ENCODE assay signal across 8 cellular contexts in genomic region chr1:46547481-46548383, GRCh38. TPM values are rescaled to one million over a fixed set of nuclear protein-coding genes. Genes with fewer than 3 reads are reported as not detected.
A peak's percentile ranks its signal among the peaks of the same experiment; 100 is the strongest.
DNase-seq lines count a peak whose midpoint lies in the region; ATAC-seq, FAIRE-seq and TF ChIP-seq lines count a peak whose summit lies in the region.

No MANE protein-coding gene starts in this region.

- FAIRE-seq in endothelial cell of umbilical vein (lab: Jason Lieb, UNC), result peak; percentile 84

- H3K9me1 ChIP-seq in endothelial cell of umbilical vein (replicated peaks; ENCODE audit: control insufficient read depth, extremely low read depth, insufficient read depth, low read length), result no peaks in the 10 kb centered on the region

- H3K9me3 ChIP-seq in endothelial cell of umbilical vein (replicated peaks; ENCODE audit: control insufficient read depth, insufficient read depth, low read length) (no peaks in the 10 kb centered on the region), neuronal stem cell (replicated peaks in 1 of 2; ENCODE audit: control insufficient read depth in 2 of 2, insufficient read depth in 1 of 2, low read depth in 1 of 2, low read length in 2 of 2) (peaks cover 0 to 5% of the 10 kb centered on the region in 2 donors)

- no peaks in the 10 kb centered on the region for H3K79me2 ChIP-seq in endothelial cell of umbilical vein (ENCODE audit: control insufficient read depth, insufficient read depth, low read length)

- dilution Hi-C loops in endothelial cell of umbilical vein (cut with MboI; ENCODE audit: extremely low pct_ligation_motif_present, low sequenced_read_pairs), result no loop called here

- no peak overlapping the region for H2BK120ac ChIP-seq in neuronal stem cell (ENCODE audit: low read depth, low read length)

- no peak overlapping the region for H3K23ac ChIP-seq in neuronal stem cell (ENCODE audit: low read depth, low read length, poor library complexity)

- intact Hi-C loops in endothelial cell of umbilical vein (cut with micrococcal nuclease), result loop anchor here (1.0 kb wide), 3 partner anchors 70 to 141 kb away; no protein-coding TSS in a partner anchor

- no TSS peak for BruUV-seq in endothelial cell of umbilical vein (replicated peaks; lab: Mats Ljungman, UMichigan)

- H3K18ac ChIP-seq in neuronal stem cell (ENCODE audit: low read length), result peak overlapping the region; percentile 54

- H3K27me3 ChIP-seq in BJ (ENCODE audit: control insufficient read depth, insufficient read depth, low read length), result peaks cover 32% of the 10 kb centered on the region
- peaks cover 45 to 46% of the 10 kb centered on the region in 2 experiments for H3K27me3 ChIP-seq in endothelial cell of umbilical vein (ENCODE audit: control insufficient read depth in 2 of 2, insufficient read depth in 2 of 2, low read length in 2 of 2)
- H3K27me3 ChIP-seq in neuronal stem cell (ENCODE audit: control insufficient read depth in 3 of 3, insufficient read depth in 3 of 3, low read depth in 1 of 3, low read length in 3 of 3), result peaks cover 13 to 68% (median 36%) of the 10 kb centered on the region in 3 experiments

- POLR2A ChIA-PET in BJ (lab: Charles Lee), result interaction anchor here (0.5 kb wide), 1 partner anchor 150 kb away, joined by 5 read pairs; no protein-coding TSS in a partner anchor
- POLR2A ChIA-PET in endothelial cell of umbilical vein (lab: Charles Lee), result no interaction called here

- H3K4me3 ChIP-seq in BJ (ENCODE audit: low read depth, low read length) (no peak overlapping the region), endothelial cell of umbilical vein (replicated peaks in 1 of 3; ENCODE audit: insufficient read depth in 1 of 3, low read depth in 1 of 3, low read length in 3 of 3) (no peak overlapping the region), neuronal stem cell (ENCODE audit: low read length in 2 of 2) (no peak overlapping the region)

- H3K14ac ChIP-seq in neuronal stem cell (ENCODE audit: low read length), result no peak overlapping the region

- CTCF ChIA-PET in BJ (lab: Yijun Ruan, JAX), result interaction anchor here (0.6 to 5.2 kb wide), 25 partner anchors 8 to 144 kb away, joined by 3 to 29 read pairs (median 5); partner anchors contain the start of gene MKNK1
- CTCF ChIA-PET in endothelial cell of umbilical vein (lab: Charles Lee), result interaction anchor here (0.6 to 2.2 kb wide), 13 partner anchors 8 to 177 kb away, joined by 3 to 12 read pairs (median 4); a partner anchor contains a TSS

- H2AFZ ChIP-seq in endothelial cell of umbilical vein (ENCODE audit: low read depth, low read length) (no peak overlapping the region), neuronal stem cell (ENCODE audit: low read length) (no peak overlapping the region)

- no peaks in the 10 kb centered on the region for H3K79me1 ChIP-seq in neuronal stem cell (ENCODE audit: low read depth, low read length)

- H4K91ac ChIP-seq in neuronal stem cell (ENCODE audit: low read depth, low read length, poor library complexity), result no peak overlapping the region

- peak; percentile 53 for TF ChIP-seq CTCF in BJ (IDR thresholded peaks at IDR 0.05; ENCODE audit: insufficient read depth, low read depth, low read length)
- TF ChIP-seq CTCF in endothelial cell of umbilical vein (IDR thresholded peaks at IDR 0.05; ENCODE audit: extremely low read depth in 1 of 2, insufficient read depth in 1 of 2, low read depth in 1 of 2, low read length in 2 of 2), result peak; percentile 36

- peak overlapping the region; percentile 79 for H2BK15ac ChIP-seq in neuronal stem cell (ENCODE audit: low read length)

- peak overlapping the region; percentile 77 for H2AK5ac ChIP-seq in neuronal stem cell (ENCODE audit: low read depth, low read length)

- no peak overlapping the region for H2BK12ac ChIP-seq in neuronal stem cell (ENCODE audit: low read length)

- H3K4ac ChIP-seq in neuronal stem cell (ENCODE audit: low read length), result peak overlapping the region; percentile 79

- no peak overlapping the region for H3K9ac ChIP-seq in endothelial cell of umbilical vein (replicated peaks; ENCODE audit: extremely low read depth, insufficient read depth, low read length)
- no peak overlapping the region for H3K9ac ChIP-seq in neuronal stem cell (ENCODE audit: low read depth, low read length, poor library complexity)

- H3K4me1 ChIP-seq in endothelial cell of umbilical vein (ENCODE audit: control insufficient read depth, extremely low read depth, insufficient read depth, low read length), result no peaks in the 10 kb centered on the region
- H3K4me1 ChIP-seq in neuronal stem cell (ENCODE audit: control insufficient read depth in 2 of 2, insufficient read depth in 1 of 2, low read depth in 1 of 2, low read length in 2 of 2), result peaks cover 11 to 26% of the 10 kb centered on the region in 2 donors

- no peak for TF ChIP-seq POLR2A in endothelial cell of umbilical vein (IDR thresholded peaks at IDR 0.05; ENCODE audit: low read depth, low read length)

- H3K27ac ChIP-seq in endothelial cell of umbilical vein (ENCODE audit: insufficient read depth, low read depth, low read length) (no peak overlapping the region), neuronal stem cell (replicated peaks; ENCODE audit: low read length) (no peak overlapping the region)

- no peaks in the 10 kb centered on the region for H3K36me3 ChIP-seq in BJ (ENCODE audit: control insufficient read depth, insufficient read depth, low read length)
- no peaks in the 10 kb centered on the region for H3K36me3 ChIP-seq in endothelial cell of umbilical vein (ENCODE audit: control insufficient read depth in 2 of 2, extremely low read depth in 1 of 2, insufficient read depth in 2 of 2, low read length in 2 of 2)
- H3K36me3 ChIP-seq in neuronal stem cell (replicated peaks in 1 of 2; ENCODE audit: control insufficient read depth in 2 of 2, insufficient read depth in 2 of 2, low read length in 2 of 2), result no peaks in the 10 kb centered on the region

- ATAC-seq in GM18868 (IDR thresholded peaks at IDR 0.05; ENCODE audit: unreplicated experiment) (peak; percentile 53), GM19467 (IDR thresholded peaks at IDR 0.05; ENCODE audit: unreplicated experiment) (no peak), HG02938 (IDR thresholded peaks at IDR 0.05; ENCODE audit: unreplicated experiment) (no peak)

- no peak overlapping the region for H4K8ac ChIP-seq in neuronal stem cell (ENCODE audit: low read depth, low read length)

- no peak for DNase-seq in BJ (ENCODE audit: low read depth)
- DNase-seq in RKO (ENCODE audit: low spot score), result peak; percentile 71
- peak; percentile 48 for DNase-seq in endothelial cell of umbilical vein (ENCODE audit: low read depth, low spot score)
- no peak for DNase-seq in neuronal stem cell (ENCODE audit: low spot score)
- DNase-seq in GOT3 (lab: John Stamatoyannopoulos, UW), result no peak

- H3K4me2 ChIP-seq in endothelial cell of umbilical vein (ENCODE audit: insufficient read depth, low read length) (no peak overlapping the region), neuronal stem cell (ENCODE audit: insufficient read depth, low read length, poor library complexity, severe bottlenecking) (no peak overlapping the region)

- no CpG with 5 or more reads among the region's 22 CpGs for WGBS in neuronal stem cell (ENCODE audit: extremely low coverage in 2 of 2, insufficient read length in 2 of 2, insufficient replicate concordance in 1 of 2), 2 donors

- H2BK5ac ChIP-seq in neuronal stem cell (ENCODE audit: low read length), result no peak overlapping the region

- H4K20me1 ChIP-seq in endothelial cell of umbilical vein (replicated peaks; ENCODE audit: control insufficient read depth, extremely low read depth, insufficient read depth, low read length), result no peaks in the 10 kb centered on the region

TF ChIP-seq in endothelial cell of umbilical vein, 7 proteins besides CTCF, POLR2A, EP300 and RAD21 (continues in another document):
- TF ChIP-seq JUN (IDR thresholded peaks at IDR 0.05; ENCODE audit: borderline replicate concordance, insufficient read depth, insufficient read length, low read depth), result no peak

RNA-seq across cellular contexts. Expression of gene KNCN, which starts 3.7 kb away (rescaled TPM):
- not detected in 2 replicates for polyA plus RNA-seq in BJ (2011; rRNA removed)
- not detected in 2 replicates for polyA minus RNA-seq in BJ (2011; rRNA and poly(A)+ RNA removed)
- not detected in 2 replicates for total RNA-seq in endothelial cell of umbilical vein
- polyA plus RNA-seq in endothelial cell of umbilical vein, result not detected in 2 replicates
- not detected in 2 replicates for polyA plus RNA-seq in endothelial cell of umbilical vein (2011; cell fraction: cytosol; rRNA removed)
- polyA plus RNA-seq in endothelial cell of umbilical vein (2011; cell fraction: nucleus; rRNA removed), result not detected in 2 replicates
- not detected in 2 replicates for polyA plus RNA-seq in endothelial cell of umbilical vein (2012)
- polyA minus RNA-seq in endothelial cell of umbilical vein, result not detected in 2 replicates
- polyA minus RNA-seq in endothelial cell of umbilical vein (2011; cell fraction: cytosol; rRNA and poly(A)+ RNA removed), result not detected
- polyA minus RNA-seq in endothelial cell of umbilical vein (2011; cell fraction: nucleus; rRNA and poly(A)+ RNA removed), result not detected in 2 replicates
- polyA plus RNA-seq in neuronal stem cell (2013, experiment 1 of 2), result not detected
- polyA plus RNA-seq in neuronal stem cell (2013, experiment 2 of 2), result not detected

RNA-seq across cellular contexts. Expression of gene MKNK1, which starts 56.3 kb away (rescaled TPM):
- polyA plus RNA-seq in BJ (2011; rRNA removed), result 25.7 and 30.1 TPM in 2 replicates
- 16.2 and 18.8 TPM in 2 replicates for polyA minus RNA-seq in BJ (2011; rRNA and poly(A)+ RNA removed)
- 37.3 and 42.6 TPM in 2 replicates for total RNA-seq in endothelial cell of umbilical vein
- polyA plus RNA-seq in endothelial cell of umbilical vein, result 28.9 and 32.9 TPM in 2 replicates
- polyA plus RNA-seq in endothelial cell of umbilical vein (2011; cell fraction: cytosol; rRNA removed), result 21.7 and 25.8 TPM in 2 replicates
- polyA plus RNA-seq in endothelial cell of umbilical vein (2011; cell fraction: nucleus; rRNA removed), result 116 and 119 TPM in 2 replicates
- polyA plus RNA-seq in endothelial cell of umbilical vein (2012), result 26.3 and 35.3 TPM in 2 replicates
- polyA minus RNA-seq in endothelial cell of umbilical vein, result 31.5 and 38.8 TPM in 2 replicates
- polyA minus RNA-seq in endothelial cell of umbilical vein (2011; cell fraction: cytosol; rRNA and poly(A)+ RNA removed), result 10.1 TPM
- 30.6 and 32.6 TPM in 2 replicates for polyA minus RNA-seq in endothelial cell of umbilical vein (2011; cell fraction: nucleus; rRNA and poly(A)+ RNA removed)
- polyA plus RNA-seq in neuronal stem cell (2013, experiment 1 of 2), result 16.2 TPM
- polyA plus RNA-seq in neuronal stem cell (2013, experiment 2 of 2), result 15.4 TPM

RNA-seq across cellular contexts. Expression of gene DMBX1, which starts 58.1 kb away (rescaled TPM):
- not detected in 2 replicates for polyA plus RNA-seq in BJ (2011; rRNA removed)
- not detected in 2 replicates for polyA minus RNA-seq in BJ (2011; rRNA and poly(A)+ RNA removed)
- total RNA-seq in endothelial cell of umbilical vein, result not detected in 2 replicates
- polyA plus RNA-seq in endothelial cell of umbilical vein, result not detected in 2 replicates
- polyA plus RNA-seq in endothelial cell of umbilical vein (2011; cell fraction: cytosol; rRNA removed), result not detected in 2 replicates
- not detected in 2 replicates for polyA plus RNA-seq in endothelial cell of umbilical vein (2011; cell fraction: nucleus; rRNA removed)
- polyA plus RNA-seq in endothelial cell of umbilical vein (2012), result not detected in 2 replicates
- 0.51 and 0.62 TPM in 2 replicates for polyA minus RNA-seq in endothelial cell of umbilical vein
- 1.2 TPM for polyA minus RNA-seq in endothelial cell of umbilical vein (2011; cell fraction: cytosol; rRNA and poly(A)+ RNA removed)
- polyA minus RNA-seq in endothelial cell of umbilical vein (2011; cell fraction: nucleus; rRNA and poly(A)+ RNA removed), result not detected in 2 replicates
- 0.15 TPM for polyA plus RNA-seq in neuronal stem cell (2013, experiment 1 of 2)
- 0.18 TPM for polyA plus RNA-seq in neuronal stem cell (2013, experiment 2 of 2)

Comparison
In these comparisons a context has a peak if more than half of its experiments do, and no peak if none do; other contexts are left out.
1. DNase-seq: peak in RKO (single experiment) and endothelial cell of umbilical vein (single experiment); none in BJ (single experiment), neuronal stem cell (single experiment) and GOT3 (single experiment).